ENCODE assay signal across 1 cellular context in the genomic region with DNA sequence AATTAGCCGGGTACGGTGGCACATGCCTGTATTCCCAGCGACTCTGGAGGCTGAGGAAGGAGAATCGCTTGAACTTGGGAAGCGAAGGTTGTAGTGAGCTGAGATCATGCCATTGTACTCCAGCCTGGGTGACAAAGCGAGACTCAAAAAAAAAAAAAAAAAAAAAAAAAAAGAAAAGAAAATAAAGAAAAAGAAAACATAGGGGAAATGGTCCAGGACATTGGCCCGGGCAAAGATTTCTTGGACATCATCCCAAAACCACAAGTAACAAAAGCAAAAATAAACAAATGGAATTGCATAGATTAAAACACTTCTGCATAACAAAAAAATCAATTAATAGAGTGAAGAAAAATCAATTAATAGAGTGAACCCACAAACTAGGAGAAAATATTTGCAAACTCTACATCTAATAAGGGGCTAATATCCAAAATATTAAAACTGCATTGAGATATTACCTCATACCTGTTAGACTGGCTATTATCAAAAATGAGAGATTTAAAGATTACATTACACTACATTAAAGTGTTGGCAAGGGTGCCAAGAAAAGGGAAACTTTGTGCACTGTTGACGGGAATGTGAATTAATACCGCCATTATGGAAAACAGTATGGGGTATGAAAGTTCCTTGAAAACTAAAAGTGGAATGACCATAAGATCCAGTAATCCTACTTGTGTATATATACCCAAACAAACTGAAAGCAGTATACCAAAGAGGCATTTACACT.
TF ChIP-seq lines count a peak whose summit lies in the region.

No MANE protein-coding gene starts in this region.

TF ChIP-seq in HEK293, 187 proteins besides CTCF, POLR2A, EP300 and RAD21 (continued from another document):
- TF ChIP-seq, protein P1, sequence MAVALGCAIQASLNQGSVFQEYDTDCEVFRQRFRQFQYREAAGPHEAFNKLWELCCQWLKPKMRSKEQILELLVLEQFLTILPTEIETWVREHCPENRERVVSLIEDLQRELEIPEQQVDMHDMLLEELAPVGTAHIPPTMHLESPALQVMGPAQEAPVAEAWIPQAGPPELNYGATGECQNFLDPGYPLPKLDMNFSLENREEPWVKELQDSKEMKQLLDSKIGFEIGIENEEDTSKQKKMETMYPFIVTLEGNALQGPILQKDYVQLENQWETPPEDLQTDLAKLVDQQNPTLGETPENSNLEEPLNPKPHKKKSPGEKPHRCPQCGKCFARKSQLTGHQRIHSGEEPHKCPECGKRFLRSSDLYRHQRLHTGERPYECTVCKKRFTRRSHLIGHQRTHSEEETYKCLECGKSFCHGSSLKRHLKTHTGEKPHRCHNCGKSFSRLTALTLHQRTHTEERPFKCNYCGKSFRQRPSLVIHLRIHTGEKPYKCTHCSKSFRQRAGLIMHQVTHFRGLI (tag by site-specific recombination; IDR thresholded peaks at IDR 0.05): no peak
- TF ChIP-seq KLF9 (tag by site-specific recombination; IDR thresholded peaks at IDR 0.05; ENCODE audit: low read depth): no peak
